1 cellular context compared by ENCODE assay signal in the genomic region with DNA sequence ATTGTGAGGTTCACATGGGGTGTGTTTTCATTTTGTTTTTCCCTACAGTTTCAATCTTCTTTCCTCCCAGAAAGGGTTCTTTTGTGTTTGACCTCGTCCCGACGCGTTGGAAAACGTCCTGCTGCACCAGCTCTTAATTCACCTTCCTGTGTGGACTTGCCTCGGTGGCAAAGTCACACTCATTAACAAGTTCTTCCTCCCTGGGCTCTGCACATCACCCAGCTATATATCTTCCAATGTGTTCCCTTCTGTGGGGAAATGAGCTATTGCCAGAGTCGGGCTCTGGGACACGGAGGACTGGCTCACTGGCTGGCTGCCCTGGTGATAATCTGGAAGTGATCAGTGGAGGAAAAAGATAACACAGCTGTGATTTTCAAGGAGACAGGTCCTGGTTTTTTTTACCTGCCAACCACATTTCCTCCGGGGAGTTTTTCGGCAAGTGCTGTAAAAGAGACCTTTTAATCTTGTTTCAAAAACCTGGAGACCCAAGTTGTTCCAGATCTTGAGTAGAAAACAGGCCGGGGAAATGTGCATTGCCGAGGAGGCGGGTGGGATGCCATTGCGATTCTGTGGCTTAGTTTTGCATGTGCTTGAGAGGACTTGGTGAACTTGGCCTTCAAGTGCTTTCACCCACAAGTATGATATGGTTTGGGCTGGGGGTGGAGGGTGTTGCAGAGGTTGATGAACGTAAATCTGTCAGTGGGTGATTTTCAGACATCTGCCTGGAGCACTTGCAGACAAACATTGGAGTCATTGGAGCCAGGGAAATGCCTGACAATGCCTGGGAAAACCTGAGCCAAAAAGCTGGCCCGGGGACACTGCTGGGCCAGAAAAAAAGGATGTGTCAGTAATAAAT.
TF ChIP-seq lines count a peak whose summit lies in the region.

No MANE protein-coding gene starts in this region.

TF ChIP-seq in SK-N-SH, 30 proteins besides CTCF, POLR2A, EP300 and RAD21 (continued from another document):
- TF ChIP-seq, protein P1, sequence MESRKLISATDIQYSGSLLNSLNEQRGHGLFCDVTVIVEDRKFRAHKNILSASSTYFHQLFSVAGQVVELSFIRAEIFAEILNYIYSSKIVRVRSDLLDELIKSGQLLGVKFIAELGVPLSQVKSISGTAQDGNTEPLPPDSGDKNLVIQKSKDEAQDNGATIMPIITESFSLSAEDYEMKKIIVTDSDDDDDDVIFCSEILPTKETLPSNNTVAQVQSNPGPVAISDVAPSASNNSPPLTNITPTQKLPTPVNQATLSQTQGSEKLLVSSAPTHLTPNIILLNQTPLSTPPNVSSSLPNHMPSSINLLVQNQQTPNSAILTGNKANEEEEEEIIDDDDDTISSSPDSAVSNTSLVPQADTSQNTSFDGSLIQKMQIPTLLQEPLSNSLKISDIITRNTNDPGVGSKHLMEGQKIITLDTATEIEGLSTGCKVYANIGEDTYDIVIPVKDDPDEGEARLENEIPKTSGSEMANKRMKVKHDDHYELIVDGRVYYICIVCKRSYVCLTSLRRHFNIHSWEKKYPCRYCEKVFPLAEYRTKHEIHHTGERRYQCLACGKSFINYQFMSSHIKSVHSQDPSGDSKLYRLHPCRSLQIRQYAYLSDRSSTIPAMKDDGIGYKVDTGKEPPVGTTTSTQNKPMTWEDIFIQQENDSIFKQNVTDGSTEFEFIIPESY (IDR thresholded peaks at IDR 0.05; ENCODE audit: borderline replicate concordance, low read depth) = no peak
- peak; percentile 97 for TF ChIP-seq GATA2 (CRISPR knock-in tag; IDR thresholded peaks at IDR 0.05)
- TF ChIP-seq, protein P2, sequence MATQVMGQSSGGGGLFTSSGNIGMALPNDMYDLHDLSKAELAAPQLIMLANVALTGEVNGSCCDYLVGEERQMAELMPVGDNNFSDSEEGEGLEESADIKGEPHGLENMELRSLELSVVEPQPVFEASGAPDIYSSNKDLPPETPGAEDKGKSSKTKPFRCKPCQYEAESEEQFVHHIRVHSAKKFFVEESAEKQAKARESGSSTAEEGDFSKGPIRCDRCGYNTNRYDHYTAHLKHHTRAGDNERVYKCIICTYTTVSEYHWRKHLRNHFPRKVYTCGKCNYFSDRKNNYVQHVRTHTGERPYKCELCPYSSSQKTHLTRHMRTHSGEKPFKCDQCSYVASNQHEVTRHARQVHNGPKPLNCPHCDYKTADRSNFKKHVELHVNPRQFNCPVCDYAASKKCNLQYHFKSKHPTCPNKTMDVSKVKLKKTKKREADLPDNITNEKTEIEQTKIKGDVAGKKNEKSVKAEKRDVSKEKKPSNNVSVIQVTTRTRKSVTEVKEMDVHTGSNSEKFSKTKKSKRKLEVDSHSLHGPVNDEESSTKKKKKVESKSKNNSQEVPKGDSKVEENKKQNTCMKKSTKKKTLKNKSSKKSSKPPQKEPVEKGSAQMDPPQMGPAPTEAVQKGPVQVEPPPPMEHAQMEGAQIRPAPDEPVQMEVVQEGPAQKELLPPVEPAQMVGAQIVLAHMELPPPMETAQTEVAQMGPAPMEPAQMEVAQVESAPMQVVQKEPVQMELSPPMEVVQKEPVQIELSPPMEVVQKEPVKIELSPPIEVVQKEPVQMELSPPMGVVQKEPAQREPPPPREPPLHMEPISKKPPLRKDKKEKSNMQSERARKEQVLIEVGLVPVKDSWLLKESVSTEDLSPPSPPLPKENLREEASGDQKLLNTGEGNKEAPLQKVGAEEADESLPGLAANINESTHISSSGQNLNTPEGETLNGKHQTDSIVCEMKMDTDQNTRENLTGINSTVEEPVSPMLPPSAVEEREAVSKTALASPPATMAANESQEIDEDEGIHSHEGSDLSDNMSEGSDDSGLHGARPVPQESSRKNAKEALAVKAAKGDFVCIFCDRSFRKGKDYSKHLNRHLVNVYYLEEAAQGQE (IDR thresholded peaks at IDR 0.05; ENCODE audit: low read depth, low read length) = no peak
- TF ChIP-seq MEF2A (IDR thresholded peaks at IDR 0.05; ENCODE audit: borderline replicate concordance, low read depth) = no peak
- TF ChIP-seq TAF1 (IDR thresholded peaks at IDR 0.05; ENCODE audit: borderline replicate concordance, low read depth, low read length) = no peak
- TF ChIP-seq POLR2AphosphoS5 (IDR thresholded peaks at IDR 0.05; ENCODE audit: low read depth, low read length) = 0 out of 2 replicates have a peak, but pooled peaks have one; percentile 46
- TF ChIP-seq, protein P3, sequence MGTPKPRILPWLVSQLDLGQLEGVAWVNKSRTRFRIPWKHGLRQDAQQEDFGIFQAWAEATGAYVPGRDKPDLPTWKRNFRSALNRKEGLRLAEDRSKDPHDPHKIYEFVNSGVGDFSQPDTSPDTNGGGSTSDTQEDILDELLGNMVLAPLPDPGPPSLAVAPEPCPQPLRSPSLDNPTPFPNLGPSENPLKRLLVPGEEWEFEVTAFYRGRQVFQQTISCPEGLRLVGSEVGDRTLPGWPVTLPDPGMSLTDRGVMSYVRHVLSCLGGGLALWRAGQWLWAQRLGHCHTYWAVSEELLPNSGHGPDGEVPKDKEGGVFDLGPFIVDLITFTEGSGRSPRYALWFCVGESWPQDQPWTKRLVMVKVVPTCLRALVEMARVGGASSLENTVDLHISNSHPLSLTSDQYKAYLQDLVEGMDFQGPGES (IDR thresholded peaks at IDR 0.05; ENCODE audit: low read depth, low read length) = no peak
